15 cellular contexts compared by ENCODE assay signal in genomic region chr10:71639412-71639719, GRCh38.
DNase-seq lines count a peak whose midpoint lies in the region; ATAC-seq, FAIRE-seq and TF ChIP-seq lines count a peak whose summit lies in the region.
"Had no signal": no experiment of that assay in that cellular context is flagged by ENCODE, and none has a peak within 500 bp of the region (broad histone marks: within the 10 kb centered on the region; RNA-seq: fewer than 3 reads in every experiment).

No MANE protein-coding gene starts in this region.

- no peak overlapping the region for H3K4me3 ChIP-seq in colonic mucosa
- peak overlapping the region in 2 of 3 experiments; percentile 22 to 69; a peak in 3 of 6 replicates for H3K4me3 ChIP-seq in HepG2 (replicated peaks in 1 of 3; ENCODE audit: insufficient read depth in 1 of 3, low read depth in 2 of 3, low read length in 3 of 3)
- peak overlapping the region; percentile 50 to 63 for H3K4me3 ChIP-seq in neutrophil (ENCODE audit: low read depth in 1 of 2, low read length in 1 of 2)

- H3K4me2 ChIP-seq in HepG2 (ENCODE audit: low read depth, low read length), result peak overlapping the region; percentile 92

- peak overlapping the region; percentile 69 to 88 for H3K4me3 Mint-ChIP-seq in CD14-positive monocyte

- WGBS in HepG2 (ENCODE audit: low lambda C conversion rate), result 80% methylated on average over 4 of the region's 7 CpGs

- H4K20me1 ChIP-seq in HepG2 (ENCODE audit: insufficient read depth, low read length), result no peaks in the 10 kb centered on the region

- TF ChIP-seq CTCF in CD14-positive monocyte (IDR thresholded peaks at IDR 0.05) (no peak), colonic mucosa (IDR thresholded peaks at IDR 0.05) (no peak), HepG2 (CRISPR knock-in tag; IDR thresholded peaks at IDR 0.05) (no peak), neutrophil (IDR thresholded peaks at IDR 0.05) (no peak)

- H3K9ac ChIP-seq in colonic mucosa (ENCODE audit: low read depth in 2 of 2, low read length in 2 of 2) (peak overlapping the region; percentile 60 to 66), HepG2 (ENCODE audit: insufficient read depth, low read depth, low read length) (peak overlapping the region; percentile 73)

- no peak for FAIRE-seq in HepG2 (lab: Jason Lieb, UNC)
- FAIRE-seq: H54, RCC 7860 had no signal

- H3K36me3 Mint-ChIP-seq in CD14-positive monocyte, result peaks cover 4 to 23% of the 10 kb centered on the region in 2 donors

- H3K36me3 ChIP-seq in colonic mucosa, result no peaks in the 10 kb centered on the region
- H3K36me3 ChIP-seq in HepG2 (replicated peaks in 1 of 2; ENCODE audit: control insufficient read depth in 1 of 2, insufficient read depth in 2 of 2, low read length in 2 of 2), result no peaks in the 10 kb centered on the region
- no peaks in the 10 kb centered on the region for H3K36me3 ChIP-seq in neutrophil

- H3K27ac ChIP-seq in colonic mucosa (peak overlapping the region; percentile 86), HepG2 (ENCODE audit: extremely low read length, insufficient read depth, low read length) (peak overlapping the region; percentile 90), neutrophil (peak overlapping the region; percentile 99)

- peaks cover 66% of the 10 kb centered on the region for H3K4me1 Mint-ChIP-seq in CD14-positive monocyte

- POLR2A ChIA-PET in HepG2 (lab: Yijun Ruan, JAX), result interaction anchor here (0.8 to 2.1 kb wide), 7 partner anchors 8 to 346 kb away, joined by 3 to 7 read pairs (median 5); partner anchors contain the start of genes PSAP and SLC29A3

- DNase-seq in CD14-positive monocyte (ENCODE audit: low spot score) (no peak), colonic mucosa (peak; percentile 53), HepG2 (ENCODE audit: low spot score) (no peak), iPS-NIHi11 (ENCODE audit: low spot score) (no peak), nucleus accumbens (lab: John Stamatoyannopoulos, UW) (no peak)
- no peak for DNase-seq in activated CD4-positive, CD25-positive, alpha-beta regulatory T cell (lab: John Stamatoyannopoulos, UW)
- DNase-seq: EL, NCI-H1092 treated with DMSO at 0.1 percent for 48 hours, NCI-H2081 treated with DMSO at 0.1 percent for 48 hours, NCI-H510A treated with DMSO at 0.1 percent for 48 hours, Right ventricle myocardium superior had no signal

- H3K27me3 ChIP-seq in colonic mucosa, result no peaks in the 10 kb centered on the region
- no peaks in the 10 kb centered on the region; a peak in 1 of 5 replicates for H3K27me3 ChIP-seq in HepG2 (ENCODE audit: control insufficient read depth in 1 of 2, insufficient read depth in 2 of 2, low read length in 2 of 2)
- H3K27me3 ChIP-seq in neutrophil, result no peaks in the 10 kb centered on the region

- no peaks in the 10 kb centered on the region for H3K9me3 ChIP-seq in colonic mucosa
- H3K9me3 ChIP-seq in HepG2 (ENCODE audit: low read length), result no peaks in the 10 kb centered on the region
- no peaks in the 10 kb centered on the region for H3K9me3 ChIP-seq in neutrophil

- no peak for TF ChIP-seq POLR2A in HepG2 (IDR thresholded peaks at IDR 0.05; ENCODE audit: insufficient read depth in 1 of 2, low read depth in 2 of 2, low read length in 2 of 2)

- ATAC-seq in HepG2 (no peak), GM21447 (IDR thresholded peaks at IDR 0.05; ENCODE audit: unreplicated experiment) (no peak)

- H3K4me1 ChIP-seq in colonic mucosa (peaks cover 14% of the 10 kb centered on the region), HepG2 (ENCODE audit: insufficient read depth, low read length) (peaks cover 59% of the 10 kb centered on the region), neutrophil (ENCODE audit: control insufficient read depth in 1 of 2, insufficient read depth in 1 of 2, low read depth in 1 of 2, low read length in 1 of 2) (peaks cover 47 to 60% of the 10 kb centered on the region in 2 experiments)

- in situ Hi-C loops in HepG2 (cut with HindIII; ENCODE audit: extremely low pct_ligation_motif_present, low pct_unique_long_range_greater_than_20kb), result no loop called here

- peaks cover 1 to 3% (median 2%) of the 10 kb centered on the region in 3 donors for H3K27me3 Mint-ChIP-seq in CD14-positive monocyte (ENCODE audit: low read depth in 3 of 3)

- no peak for TF ChIP-seq RAD21 in HepG2 (CRISPR knock-in tag; IDR thresholded peaks at IDR 0.05)

- no peaks in the 10 kb centered on the region for H3K79me2 ChIP-seq in HepG2 (ENCODE audit: insufficient read depth, low read length)

- TF ChIP-seq EP300 in HepG2 (IDR thresholded peaks at IDR 0.05; ENCODE audit: low read depth in 2 of 2, low read length in 2 of 2) (no peak), HepG2 (CRISPR knock-in tag; IDR thresholded peaks at IDR 0.05; ENCODE audit: borderline replicate concordance) (no peak)

- H3K27ac Mint-ChIP-seq in CD14-positive monocyte, result peak overlapping the region in 6 of 7 donors; percentile 88 to 98 (median 94)

- no TSS peak for BruUV-seq in HepG2 (replicated peaks; lab: Mats Ljungman, UMichigan)

- H2AFZ ChIP-seq in HepG2 (ENCODE audit: low read length), result no peak overlapping the region

- CTCF ChIA-PET in HepG2 (lab: Yijun Ruan, JAX; ENCODE audit: low intra/inter-chr PET ratio, low total read pairs), result no interaction called here

- intact Hi-C loops in CD14-positive monocyte (cut with micrococcal nuclease) (loop anchor here in 1 of 2 donors (5.0 kb wide), 1 partner anchor 53 kb away; no protein-coding TSS in a partner anchor), colonic mucosa (cut with DNase I) (no loop called here), HepG2 (cut with micrococcal nuclease; ENCODE audit: unreplicated experiment) (no loop called here)

- H3K9me3 Mint-ChIP-seq in CD14-positive monocyte, result peaks cover 0 to 16% (median 11%) of the 10 kb centered on the region in 7 donors

TF ChIP-seq in HepG2, 621 proteins besides CTCF, POLR2A, EP300 and RAD21:
- TF ChIP-seq CC2D1A (CRISPR knock-in tag; IDR thresholded peaks at IDR 0.05) (0 out of 2 replicates have a peak, but pooled peaks have one; percentile 41), GTF2F1 (IDR thresholded peaks at IDR 0.05; ENCODE audit: low read length) (no peak)
